ENCODE assay signal across 1 cellular context in the genomic region with DNA sequence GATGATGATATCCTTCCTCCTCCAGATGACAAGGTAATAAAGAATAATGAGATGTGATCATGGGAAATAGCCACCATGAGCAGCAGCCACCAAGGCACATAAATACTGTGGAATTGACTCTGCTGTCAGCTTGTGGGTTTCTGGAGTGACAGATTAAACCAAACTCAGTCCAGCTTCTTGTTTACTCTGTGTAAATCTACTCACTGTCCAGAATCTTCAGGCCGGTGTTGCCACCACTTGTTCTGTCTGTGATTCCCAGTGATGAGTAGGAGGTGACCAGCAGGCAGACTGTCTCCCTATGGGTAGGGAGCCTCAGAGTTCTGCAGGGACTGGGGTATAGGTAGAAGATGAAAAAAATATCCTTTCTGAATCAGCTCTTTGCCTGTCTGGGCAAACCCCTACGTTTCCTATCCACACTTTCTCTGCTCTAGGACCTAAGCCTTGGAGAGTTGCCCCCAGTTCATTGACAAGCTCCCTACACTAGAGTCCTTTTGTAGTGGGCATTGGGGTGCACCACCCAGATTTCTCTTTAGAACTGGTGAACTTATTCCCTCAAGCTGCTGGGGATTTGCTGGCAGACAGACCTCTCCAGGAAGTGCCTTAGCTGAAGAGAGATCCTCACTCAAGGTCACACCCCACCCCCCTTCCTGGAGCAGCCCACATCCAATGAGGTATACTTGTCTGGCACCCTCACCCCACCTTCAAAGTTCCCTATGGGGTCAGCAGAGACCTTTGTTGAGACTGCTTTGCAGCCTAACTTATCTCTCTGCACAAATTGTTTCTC.
TF ChIP-seq lines count a peak whose summit lies in the region.

No MANE protein-coding gene starts in this region.

TF ChIP-seq in HEK293, 187 proteins besides CTCF, POLR2A, EP300 and RAD21 (continued from another document):
- TF ChIP-seq, protein P1, sequence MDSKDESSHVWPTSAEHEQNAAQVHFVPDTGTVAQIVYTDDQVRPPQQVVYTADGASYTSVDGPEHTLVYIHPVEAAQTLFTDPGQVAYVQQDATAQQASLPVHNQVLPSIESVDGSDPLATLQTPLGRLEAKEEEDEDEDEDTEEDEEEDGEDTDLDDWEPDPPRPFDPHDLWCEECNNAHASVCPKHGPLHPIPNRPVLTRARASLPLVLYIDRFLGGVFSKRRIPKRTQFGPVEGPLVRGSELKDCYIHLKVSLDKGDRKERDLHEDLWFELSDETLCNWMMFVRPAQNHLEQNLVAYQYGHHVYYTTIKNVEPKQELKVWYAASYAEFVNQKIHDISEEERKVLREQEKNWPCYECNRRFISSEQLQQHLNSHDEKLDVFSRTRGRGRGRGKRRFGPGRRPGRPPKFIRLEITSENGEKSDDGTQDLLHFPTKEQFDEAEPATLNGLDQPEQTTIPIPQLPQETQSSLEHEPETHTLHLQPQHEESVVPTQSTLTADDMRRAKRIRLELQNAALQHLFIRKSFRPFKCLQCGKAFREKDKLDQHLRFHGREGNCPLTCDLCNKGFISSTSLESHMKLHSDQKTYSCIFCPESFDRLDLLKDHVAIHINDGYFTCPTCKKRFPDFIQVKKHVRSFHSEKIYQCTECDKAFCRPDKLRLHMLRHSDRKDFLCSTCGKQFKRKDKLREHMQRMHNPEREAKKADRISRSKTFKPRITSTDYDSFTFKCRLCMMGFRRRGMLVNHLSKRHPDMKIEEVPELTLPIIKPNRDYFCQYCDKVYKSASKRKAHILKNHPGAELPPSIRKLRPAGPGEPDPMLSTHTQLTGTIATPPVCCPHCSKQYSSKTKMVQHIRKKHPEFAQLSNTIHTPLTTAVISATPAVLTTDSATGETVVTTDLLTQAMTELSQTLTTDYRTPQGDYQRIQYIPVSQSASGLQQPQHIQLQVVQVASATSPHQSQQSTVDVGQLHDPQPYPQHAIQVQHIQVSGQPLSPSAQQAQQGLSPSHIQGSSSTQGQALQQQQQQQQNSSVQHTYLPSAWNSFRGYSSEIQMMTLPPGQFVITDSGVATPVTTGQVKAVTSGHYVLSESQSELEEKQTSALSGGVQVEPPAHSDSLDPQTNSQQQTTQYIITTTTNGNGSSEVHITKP (tag by site-specific recombination; IDR thresholded peaks at IDR 0.05) = 0 out of 2 replicates have a peak, but pooled peaks have one; percentile 7
